Comparison of ENCODE assay signal across 8 cellular contexts in the genomic region with DNA sequence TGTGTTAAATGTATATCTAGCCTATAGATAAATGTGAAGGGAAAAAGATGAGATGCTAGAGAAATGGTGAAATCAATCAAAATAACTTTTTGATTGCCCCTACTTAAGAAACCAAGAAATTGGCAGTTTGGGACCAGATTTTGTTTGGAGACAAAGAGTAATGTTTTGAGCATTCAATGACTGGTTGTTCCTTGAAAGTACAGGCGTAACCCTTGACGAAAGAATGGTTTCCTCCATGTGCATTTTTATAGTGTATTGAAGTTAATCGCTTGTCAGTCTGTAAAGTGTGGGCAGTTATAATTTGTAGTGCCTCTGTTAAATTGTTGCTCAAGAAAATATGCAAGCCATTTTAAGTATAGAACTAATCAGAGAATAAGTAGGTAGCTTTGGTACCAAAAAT. TPM values are rescaled to one million over a fixed set of nuclear protein-coding genes. Genes with fewer than 3 reads are reported as not detected.
DNase-seq lines count a peak whose midpoint lies in the region; ATAC-seq, FAIRE-seq and TF ChIP-seq lines count a peak whose summit lies in the region.
"Had no signal": no experiment of that assay in that cellular context is flagged by ENCODE, and none has a peak within 500 bp of the region (broad histone marks: within the 10 kb centered on the region; RNA-seq: fewer than 3 reads in every experiment).

No MANE protein-coding gene starts in this region.

- TF ChIP-seq CTCF in OCI-LY3 (IDR thresholded peaks at IDR 0.05; ENCODE audit: low read depth, low read length) (no peak), choroid plexus epithelial cell (conservative IDR thresholded peaks at IDR 0.05; ENCODE audit: low read depth, low read length) (no peak), osteoblast (IDR thresholded peaks at IDR 0.05; ENCODE audit: extremely low read depth, low read depth, low read length) (no peak), spleen (IDR thresholded peaks at IDR 0.05 in 8 of 11, conservative IDR thresholded peaks at IDR 0.05 in 3 of 11) (no peak)

- peak; percentile 39 for FAIRE-seq in GM19239 (lab: Jason Lieb, UNC)
- FAIRE-seq: urothelium cell line had no signal

- H3K9me3 ChIP-seq in OCI-LY3 (ENCODE audit: insufficient read depth, low read length) = no peaks in the 10 kb centered on the region
- no peaks in the 10 kb centered on the region for H3K9me3 ChIP-seq in osteoblast (ENCODE audit: low read depth, low read length)
- H3K9me3 ChIP-seq in spleen = no peaks in the 10 kb centered on the region

- 0 out of 2 replicates have a peak, but pooled peaks cover 3% of the 10 kb centered on the region for H4K20me1 ChIP-seq in OCI-LY3 (ENCODE audit: insufficient read depth, low read length)
- peaks cover 15% of the 10 kb centered on the region for H4K20me1 ChIP-seq in osteoblast (ENCODE audit: insufficient read depth, low read length)

- peak overlapping the region; percentile 94 for H3K9ac ChIP-seq in OCI-LY3 (ENCODE audit: low read length)

- no peak for DNase-seq in GM19239 (ENCODE audit: insufficient read length, low spot score)
- DNase-seq in choroid plexus epithelial cell (ENCODE audit: low read depth) = no peak
- DNase-seq in osteoblast (ENCODE audit: insufficient read length, low spot score, missing footprints) = no peak
- no peak for DNase-seq in spleen

- no peak for ATAC-seq in GM21825 (IDR thresholded peaks at IDR 0.05; ENCODE audit: unreplicated experiment)
- no peak for ATAC-seq in HG03159 (IDR thresholded peaks at IDR 0.05; ENCODE audit: unreplicated experiment)

- H3K79me2 ChIP-seq in OCI-LY3 (ENCODE audit: low read length) (peaks cover 49% of the 10 kb centered on the region), osteoblast (ENCODE audit: insufficient read depth, low read length) (peaks cover 88% of the 10 kb centered on the region)

- H3K27ac ChIP-seq in OCI-LY3 (ENCODE audit: low read length) (no peak overlapping the region), osteoblast (ENCODE audit: low read depth, low read length) (peak overlapping the region; percentile 87), spleen (no peak overlapping the region)

- H3K4me3 ChIP-seq in OCI-LY3 (ENCODE audit: low read length) (peak overlapping the region; percentile 95), choroid plexus epithelial cell (ENCODE audit: low read depth, low read length) (peak overlapping the region; percentile 84), osteoblast (ENCODE audit: insufficient read depth, low read length) (peak overlapping the region; percentile 92), spleen (peak overlapping the region in 1 of 8 donors; percentile 93)

- intact Hi-C loops in spleen (cut with DNase I; ENCODE audit: low total_unique reads) = no loop called here

- H2AFZ ChIP-seq in OCI-LY3 (ENCODE audit: low read depth, low read length) (no peak overlapping the region), osteoblast (ENCODE audit: low read length) (peak overlapping the region; percentile 13)

- 71 to 77% (median 76%) methylated on average over 3 of the region's 3 CpGs for WGBS in spleen, 5 donors

- H3K4me1 ChIP-seq in OCI-LY3 (ENCODE audit: low read length) = peaks cover 15% of the 10 kb centered on the region
- peaks cover 40% of the 10 kb centered on the region for H3K4me1 ChIP-seq in osteoblast (ENCODE audit: insufficient read depth, low read length)
- peaks cover 0 to 30% (median 19%) of the 10 kb centered on the region in 6 donors for H3K4me1 ChIP-seq in spleen

- TF ChIP-seq POLR2A in spleen (IDR thresholded peaks at IDR 0.05) = no peak

- H3K4me2 ChIP-seq in OCI-LY3 (ENCODE audit: low read length) (peak overlapping the region; percentile 92), osteoblast (ENCODE audit: insufficient read depth, low read length) (peak overlapping the region; percentile 92)

- H3K27me3 ChIP-seq in OCI-LY3 (ENCODE audit: low read depth, low read length) (no peaks in the 10 kb centered on the region), osteoblast (ENCODE audit: insufficient read depth, low read length) (no peaks in the 10 kb centered on the region), spleen (replicated peaks in 1 of 7) (peaks cover 0 to 8% (median 0%) of the 10 kb centered on the region in 7 donors)

- H3K36me3 ChIP-seq in OCI-LY3 (replicated peaks; ENCODE audit: low read depth, low read length) (peaks cover 33% of the 10 kb centered on the region), osteoblast (ENCODE audit: insufficient read depth, low read length) (peaks cover 14% of the 10 kb centered on the region), spleen (peaks cover 0 to 4% (median 0%) of the 10 kb centered on the region in 6 donors)

RNA-seq across cellular contexts. Expression of gene KIF23, which starts 1.2 kb away (rescaled TPM):
- total RNA-seq in osteoblast (8.0 and 8.3 TPM in 2 replicates), spleen (1 to 10 TPM; 1.6 to 9.2 (median 6.5) TPM)
- polyA plus RNA-seq in spleen = 1 to 10 TPM in 2 of 3 donors, under 1 TPM in 1; 0.89 to 3.1 (median 2.4) TPM

RNA-seq across cellular contexts. Expression of gene RPLP1, which starts 37.2 kb away (rescaled TPM):
- total RNA-seq in osteoblast = 71.7 and 94.6 TPM in 2 replicates
- total RNA-seq in spleen = 1,000 to 10,000 TPM in 4 of 7 donors, 100 to 1,000 TPM in 3; 439 to 1,791 (median 1,406) TPM
- polyA plus RNA-seq in spleen = 1,000 to 10,000 TPM; 3,122 to 3,995 (median 3,688) TPM
